In genomic region chr6:36414481-36414880, GRCh38 we compare ENCODE assay signal across 13 cellular contexts. TPM values are rescaled to one million over a fixed set of nuclear protein-coding genes. Genes with fewer than 3 reads are reported as not detected.
"Had no signal": no experiment of that assay in that cellular context is flagged by ENCODE, and none has a peak within 500 bp of the region (broad histone marks: within the 10 kb centered on the region; RNA-seq: fewer than 3 reads in every experiment).

No MANE protein-coding gene starts in this region.

- ATAC-seq: activated CD8-positive, alpha-beta memory T cell treated with anti-CD3 and anti-CD28 coated beads, Interleukin-2, amount 10 ng/mL, durations not matched to agents 7 days and 5 days; activated T-cell treated with anti-CD3 and anti-CD28 coated beads, Interleukin-2, amount 50 U/mL, for 4 hours had no signal

- H3K4me1 Mint-ChIP-seq: activated CD8-positive, alpha-beta memory T cell treated with anti-CD3 and anti-CD28 coated beads, Interleukin-2, amount 10 ng/mL, durations not matched to agents 7 days and 5 days; activated naive CD8-positive, alpha-beta T cell treated with anti-CD3 and anti-CD28 coated beads for 36 hours; memory B cell had no signal

- H3K27ac Mint-ChIP-seq: activated CD8-positive, alpha-beta memory T cell treated with anti-CD3 and anti-CD28 coated beads, Interleukin-2, amount 10 ng/mL, durations not matched to agents 7 days and 5 days; activated naive CD8-positive, alpha-beta T cell treated with anti-CD3 and anti-CD28 coated beads for 36 hours; memory B cell had no signal

- H3K27me3 Mint-ChIP-seq: activated naive CD8-positive, alpha-beta T cell treated with anti-CD3 and anti-CD28 coated beads for 36 hours had no signal

- H3K4me3 Mint-ChIP-seq: activated CD8-positive, alpha-beta memory T cell treated with anti-CD3 and anti-CD28 coated beads, Interleukin-2, amount 10 ng/mL, durations not matched to agents 7 days and 5 days; activated naive CD8-positive, alpha-beta T cell treated with anti-CD3 and anti-CD28 coated beads for 36 hours; activated T-cell treated with anti-CD3 and anti-CD28 coated beads, Interleukin-2, amount 50 U/mL, for 4 hours; memory B cell had no signal

- DNase-seq: activated CD4-positive, alpha-beta T cell treated with anti-CD3 and anti-CD28 coated beads for 1 hour; activated CD4-positive, alpha-beta T cell treated with anti-CD3 and anti-CD28 coated beads, Interleukin-2, amount 50 U/mL, for 48 hours; activated CD8-positive, alpha-beta memory T cell treated with anti-CD3 and anti-CD28 coated beads, Interleukin-2, amount 10 ng/mL, durations not matched to agents 7 days and 5 days; activated gamma-delta T cell; activated naive CD8-positive, alpha-beta T cell treated with anti-CD3 and anti-CD28 coated beads for 36 hours; activated T-cell treated with anti-CD3 and anti-CD28 coated beads, Interleukin-2, amount 50 U/mL, for 4 hours; anterior cingulate cortex; hippocampal formation; tibial artery had no signal

RNA-seq across cellular contexts. Expression of gene ETV7, which starts 27.0 kb away (rescaled TPM):
- total RNA-seq: frontal cortex, smooth muscle cell had no signal

RNA-seq across cellular contexts. Expression of gene PXT1, which starts 28.2 kb away (rescaled TPM):
- total RNA-seq: frontal cortex, smooth muscle cell, vagina had no signal
